Comparison of ENCODE assay signal across 28 cellular contexts in genomic region chr13:85638265-85638664, GRCh38.
"Had no signal": no experiment of that assay in that cellular context is flagged by ENCODE, and none has a peak within 500 bp of the region (broad histone marks: within the 10 kb centered on the region; RNA-seq: fewer than 3 reads in every experiment).

No MANE protein-coding gene starts in this region.

- H3K4me2 ChIP-seq: smooth muscle cell had no signal

- H3K4me3 ChIP-seq: breast epithelium, colonic mucosa, gastroesophageal sphincter, heart left ventricle, pancreas, prostate gland, smooth muscle cell, vagina had no signal

- ATAC-seq: activated CD4-positive, alpha-beta T cell treated with anti-CD3 and anti-CD28 coated beads for 36 hours; activated naive CD4-positive, alpha-beta T cell treated with anti-CD3 and anti-CD28 coated beads, Interleukin-2, amount 50 U/mL, for 72 hours; activated T-cell treated with anti-CD3 and anti-CD28 coated beads, Interleukin-2, amount 50 U/mL, for 72 hours; effector memory CD8-positive, alpha-beta T cell; gastroesophageal sphincter; heart left ventricle; naive thymus-derived CD4-positive, alpha-beta T cell; pancreas; T-cell had no signal

- H3K27me3 ChIP-seq: breast epithelium, colonic mucosa, gastroesophageal sphincter, heart left ventricle, pancreas, vagina had no signal

- H3K27ac ChIP-seq: breast epithelium, colonic mucosa, gastroesophageal sphincter, heart left ventricle, pancreas, prostate gland, vagina had no signal

- H3K36me3 ChIP-seq: breast epithelium, colonic mucosa, gastroesophageal sphincter, heart left ventricle, pancreas, prostate gland, vagina had no signal

- H3K9me3 ChIP-seq: colonic mucosa, gastroesophageal sphincter, pancreas, prostate gland, vagina had no signal

- DNase-seq: activated CD4-positive, alpha-beta T cell treated with anti-CD3 and anti-CD28 coated beads for 36 hours; activated CD4-positive, alpha-beta T cell treated with anti-CD3 and anti-CD28 coated beads, Interleukin-2, amount 50 U/mL, for 4 hours; activated CD4-positive, CD25-positive, alpha-beta regulatory T cell; activated naive CD4-positive, alpha-beta T cell; activated T-cell treated with anti-CD3 and anti-CD28 coated beads for 4 hours; activated T-cell treated with anti-CD3 and anti-CD28 coated beads, Interleukin-2, amount 50 U/mL, for 72 hours; cerebellar nuclear complex; colonic mucosa; effector memory CD8-positive, alpha-beta T cell; heart left ventricle; hypothalamus; immature natural killer cell; midbrain; naive thymus-derived CD4-positive, alpha-beta T cell; nucleus accumbens; retina; stimulated activated CD4-positive, alpha-beta T cell treated with anti-CD3 and anti-CD28 coated beads, Interleukin-15, amount 100 ng/mL, for 24 hours; stimulated activated CD4-positive, alpha-beta T cell treated with anti-CD3 and anti-CD28 coated beads, Interleukin-2, amount 100 ng/mL, for 24 hours; stimulated activated naive CD4-positive, alpha-beta T cell treated with Interleukin-2 at 50 U/mL for 16 hours; substantia nigra; T-cell had no signal

- H3K4me1 ChIP-seq: breast epithelium, colonic mucosa, gastroesophageal sphincter, heart left ventricle, pancreas, prostate gland, vagina had no signal
